Comparison of ENCODE assay signal across 9 cellular contexts in genomic region chr11:118923721-118924587, GRCh38. TPM values are rescaled to one million over a fixed set of nuclear protein-coding genes. Genes with fewer than 3 reads are reported as not detected.
DNase-seq lines count a peak whose midpoint lies in the region; ATAC-seq, FAIRE-seq and TF ChIP-seq lines count a peak whose summit lies in the region.
"Had no signal": no experiment of that assay in that cellular context is flagged by ENCODE, and none has a peak within 500 bp of the region (broad histone marks: within the 10 kb centered on the region; RNA-seq: fewer than 3 reads in every experiment).

No MANE protein-coding gene starts in this region.

- H3K9ac ChIP-seq in Karpas-422 (ENCODE audit: low read length), result 0 out of 2 replicates have a peak overlapping the region, but pooled peaks have one; percentile 61

- CTCF ChIA-PET in A549 (lab: Yijun Ruan, JAX), result interaction anchor here (4.1 to 4.6 kb wide), 2 partner anchors 132 to 235 kb away, joined by 15 to 16 read pairs; partner anchors contain the start of gene DDX6

- TF ChIP-seq POLR2A in A549 (IDR thresholded peaks at IDR 0.05; ENCODE audit: low read length), result no peak

- no peaks in the 10 kb centered on the region for H3K36me3 ChIP-seq in Karpas-422 (ENCODE audit: insufficient read depth, low read length)
- H3K36me3 ChIP-seq in mesodermal cell (ENCODE audit: control insufficient read depth, insufficient read depth, low read length), result peaks cover 10% of the 10 kb centered on the region

- WGBS in A549 (ENCODE audit: missing lambda C conversion rate), result 0% methylated on average over 6 of the region's 7 CpGs
- 34 to 47% methylated on average over 3 to 4 of the region's 7 CpGs for whole genome bisulfite sequencing in mesodermal cell (ENCODE audit: insufficient coverage in 2 of 2), 2 experiments

- TF ChIP-seq RAD21 in A549 (conservative IDR thresholded peaks at IDR 0.05 in 1 of 2, IDR thresholded peaks at IDR 0.05 in 1 of 2), result no peak

- DNase-seq in A549 (ENCODE audit: low read depth in 1 of 2, low spot score in 1 of 2) (no peak), Karpas-422 (no peak), amygdala (lab: John Stamatoyannopoulos, UW) (no peak), DMS79 (lab: John Stamatoyannopoulos, UW) (no peak)
- peak; percentile 59 for DNase-seq in central memory CD4-positive, alpha-beta T cell

- POLR2A ChIA-PET in A549 (lab: Yijun Ruan, JAX), result no interaction called here

- H3K27ac ChIP-seq in A549, result peak overlapping the region; percentile 98 to 100
- no peak overlapping the region for H3K27ac ChIP-seq in Karpas-422 (ENCODE audit: low read length)
- peak overlapping the region; percentile 6 for H3K27ac ChIP-seq in mesodermal cell (ENCODE audit: low read depth, low read length, severe bottlenecking)

- FAIRE-seq in A549 (lab: Jason Lieb, UNC), result no peak
- FAIRE-seq: endometrium had no signal

- no peak for TF ChIP-seq CTCF in A549 (IDR thresholded peaks at IDR 0.05)

- no peaks in the 10 kb centered on the region for H3K9me2 ChIP-seq in Karpas-422 (replicated peaks; ENCODE audit: insufficient read depth, low read length)

- H3K79me2 ChIP-seq in Karpas-422 (ENCODE audit: low read length), result no peaks in the 10 kb centered on the region

- no peak overlapping the region for H2AFZ ChIP-seq in Karpas-422 (ENCODE audit: low read length)

- H3K27me3 ChIP-seq in Karpas-422 (ENCODE audit: low read length), result no peaks in the 10 kb centered on the region

- H4K20me1 ChIP-seq in Karpas-422 (ENCODE audit: insufficient read depth, low read depth, low read length), result no peaks in the 10 kb centered on the region

- H3K4me3 ChIP-seq in A549, result peak overlapping the region; percentile 62
- H3K4me3 ChIP-seq in Karpas-422 (ENCODE audit: low read length), result no peak overlapping the region
- H3K4me3 ChIP-seq in mesodermal cell (ENCODE audit: extremely low read depth, insufficient read depth, low read length, poor library complexity, severe bottlenecking), result peak overlapping the region; percentile 99

- peak overlapping the region; percentile 100 for H3K4me2 ChIP-seq in A549
- peak overlapping the region; percentile 69 for H3K4me2 ChIP-seq in Karpas-422 (ENCODE audit: low read depth, low read length, poor library complexity, severe bottlenecking)

- H3K4me1 ChIP-seq in A549 (peaks cover 26% of the 10 kb centered on the region), Karpas-422 (ENCODE audit: low read length) (peaks cover 28% of the 10 kb centered on the region), mesodermal cell (ENCODE audit: control insufficient read depth, insufficient read depth, low read length, poor library complexity, severe bottlenecking) (peaks cover 56% of the 10 kb centered on the region)

- H3K9me3 ChIP-seq in A549, result no peaks in the 10 kb centered on the region
- H3K9me3 ChIP-seq in Karpas-422 (ENCODE audit: low read length), result no peaks in the 10 kb centered on the region
- H3K9me3 ChIP-seq in mesodermal cell (ENCODE audit: control insufficient read depth, low read length), result no peaks in the 10 kb centered on the region

- ATAC-seq in A549 (no peak), GM21529 (IDR thresholded peaks at IDR 0.05; ENCODE audit: unreplicated experiment) (no peak), HG03439 (IDR thresholded peaks at IDR 0.05; ENCODE audit: unreplicated experiment) (no peak)

- no peak for TF ChIP-seq EP300 in A549 (IDR thresholded peaks at IDR 0.05)

TF ChIP-seq in A549, 52 proteins besides CTCF, POLR2A, EP300 and RAD21:
- TF ChIP-seq CBX2 (IDR thresholded peaks at IDR 0.05; ENCODE audit: borderline replicate concordance, low read depth) (no peak), RNF2 (IDR thresholded peaks at IDR 0.05; ENCODE audit: borderline replicate concordance, low read depth) (no peak)

RNA-seq across cellular contexts. Expression of gene BCL9L, which starts 1.8 kb away (rescaled TPM):
- polyA plus RNA-seq in A549 (2011; rRNA removed), result 7.0 and 8.8 TPM in 2 replicates
- 16.4 and 27.8 TPM in 2 replicates for polyA plus RNA-seq in A549 (2012; cell fraction: cytosol; rRNA removed)
- polyA plus RNA-seq in A549 (2012; cell fraction: nucleus; rRNA removed), result 41.9 and 56.6 TPM in 2 replicates
- polyA plus RNA-seq in A549 (2017; fragmentation: RNase III; extraction: RNeasy Plus Mini Kit Qiagen cat#74134 plus additional on column Dnase treatment), result 51.8 to 53.2 TPM (median 52.0 TPM) in 3 replicates
- 8.8 and 19.9 TPM in 2 replicates for polyA minus RNA-seq in A549 (2011; rRNA and poly(A)+ RNA removed)
- 0.18 and 0.56 TPM in 2 replicates for total RNA-seq in Karpas-422 (2014; rRNA removed; shearing (Covaris generic); ENCODE audit: low replicate concordance)
- 31.3 TPM for polyA plus RNA-seq in mesodermal cell (2013, experiment 1 of 2)
- 31.9 TPM for polyA plus RNA-seq in mesodermal cell (2013, experiment 2 of 2)

RNA-seq across cellular contexts. Expression of gene UPK2, which starts 32.1 kb away (rescaled TPM):
- 0.20 and 0.37 TPM in 2 replicates for polyA plus RNA-seq in A549 (2011; rRNA removed)
- polyA plus RNA-seq in A549 (2012; cell fraction: cytosol; rRNA removed), result 0.48 and 0.49 TPM in 2 replicates
- polyA plus RNA-seq in A549 (2012; cell fraction: nucleus; rRNA removed), result 0.56 and 0.62 TPM in 2 replicates
- polyA plus RNA-seq in A549 (2017; fragmentation: RNase III; extraction: RNeasy Plus Mini Kit Qiagen cat#74134 plus additional on column Dnase treatment), result 0.41 to 0.92 TPM (median 0.50 TPM) in 3 replicates
- polyA minus RNA-seq in A549 (2011; rRNA and poly(A)+ RNA removed), result 0.37 and 0.39 TPM in 2 replicates
- total RNA-seq in Karpas-422 (2014; rRNA removed; shearing (Covaris generic); ENCODE audit: low replicate concordance), result not detected in 2 replicates
- polyA plus RNA-seq in mesodermal cell (2013, experiment 1 of 2), result not detected
- polyA plus RNA-seq in mesodermal cell (2013, experiment 2 of 2), result 0.35 TPM

RNA-seq across cellular contexts. Expression of gene CXCR5, which starts 40.3 kb away (rescaled TPM):
- not detected in 2 replicates for polyA plus RNA-seq in A549 (2011; rRNA removed)
- not detected in 2 replicates for polyA plus RNA-seq in A549 (2012; cell fraction: cytosol; rRNA removed)
- 0.02 and 0.04 TPM in 2 replicates for polyA plus RNA-seq in A549 (2012; cell fraction: nucleus; rRNA removed)
- polyA plus RNA-seq in A549 (2017; fragmentation: RNase III; extraction: RNeasy Plus Mini Kit Qiagen cat#74134 plus additional on column Dnase treatment), result 0.04 to 0.05 TPM (median 0.04 TPM) in 3 replicates
- polyA minus RNA-seq in A549 (2011; rRNA and poly(A)+ RNA removed), result not detected in 2 replicates
- 0.71 and 1.2 TPM in 2 replicates for total RNA-seq in Karpas-422 (2014; rRNA removed; shearing (Covaris generic); ENCODE audit: low replicate concordance)
- not detected for polyA plus RNA-seq in mesodermal cell (2013, experiment 1 of 2)
- polyA plus RNA-seq in mesodermal cell (2013, experiment 2 of 2), result not detected

RNA-seq across cellular contexts. Expression of gene FOXR1, which starts 47.6 kb away (rescaled TPM):
- polyA plus RNA-seq in A549 (2011; rRNA removed) (not detected in 2 replicates), A549 (2017; fragmentation: RNase III; extraction: RNeasy Plus Mini Kit Qiagen cat#74134 plus additional on column Dnase treatment) (not detected in 3 replicates)
- polyA plus RNA-seq in A549 (2012; cell fraction: cytosol; rRNA removed), result not detected in 2 replicates
- polyA plus RNA-seq in A549 (2012; cell fraction: nucleus; rRNA removed), result not detected in 2 replicates
- polyA minus RNA-seq in A549 (2011; rRNA and poly(A)+ RNA removed), result not detected in 2 replicates
- not detected in 2 replicates for total RNA-seq in Karpas-422 (2014; rRNA removed; shearing (Covaris generic); ENCODE audit: low replicate concordance)
- polyA plus RNA-seq in mesodermal cell (2013, experiment 1 of 2), result not detected
- polyA plus RNA-seq in mesodermal cell (2013, experiment 2 of 2), result not detected
